In the genomic region with DNA sequence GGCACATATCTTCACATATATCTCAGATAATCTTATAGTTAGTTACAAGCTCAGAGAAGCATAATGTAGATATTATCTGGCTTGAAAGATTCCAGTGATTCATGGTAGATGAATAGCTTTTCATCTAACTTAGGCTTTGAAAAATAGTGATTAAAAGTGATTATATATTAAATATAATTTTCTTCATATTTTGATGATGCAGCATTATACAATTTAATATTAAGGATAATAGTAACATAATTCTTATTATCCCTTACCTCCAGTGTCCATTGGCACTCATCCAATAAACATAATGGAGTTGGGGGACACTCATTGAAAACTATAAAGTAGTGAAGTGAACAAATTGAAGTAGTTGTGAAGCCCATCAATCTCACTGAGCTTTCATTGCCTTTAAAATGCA, we compare ENCODE assay signal across 31 cellular contexts. TPM values are rescaled to one million over a fixed set of nuclear protein-coding genes. Genes with fewer than 3 reads are reported as not detected.
"Had no signal": no experiment of that assay in that cellular context is flagged by ENCODE, and none has a peak within 500 bp of the region (broad histone marks: within the 10 kb centered on the region; RNA-seq: fewer than 3 reads in every experiment).

No MANE protein-coding gene starts in this region.

- H3K36me3 ChIP-seq: stomach, suprapubic skin, thoracic aorta, thyroid gland, tibial artery, tibial nerve, transverse colon, upper lobe of left lung, upper lobe of right lung, uterus, vagina had no signal

- H3K27ac ChIP-seq: stomach, suprapubic skin, testis, thoracic aorta, thyroid gland, tibial artery, tibial nerve, transverse colon, upper lobe of left lung, upper lobe of right lung, uterus, vagina had no signal

- DNase-seq: stimulated activated CD4-positive, alpha-beta T cell treated with anti-CD3 and anti-CD28 coated beads, Interleukin-2, amount 100 ng/mL, for 48 hours; stimulated activated CD4-positive, alpha-beta T cell treated with anti-CD3 and anti-CD28 coated beads, Interleukin-4, amount 100 ng/mL, for 1 hour; stimulated activated CD4-positive, alpha-beta T cell treated with anti-CD3 and anti-CD28 coated beads, Interleukin-4, amount 100 ng/mL, for 24 hours; stimulated activated CD4-positive, alpha-beta T cell treated with anti-CD3 and anti-CD28 coated beads, Interleukin-4, amount 100 ng/mL, for 4 hours; stimulated activated CD8-positive, alpha-beta memory T cell treated with anti-CD3 and anti-CD28 coated beads, Interleukin-4, amount 100 ng/mL, for 48 hours; stimulated activated naive B cell treated with anti-CD40 and anti-IgM and Interleukin-4, amounts not matched to agents 10 μg/mL and 1 μg/mL and 100 μg/mL, for 72 hours; stimulated activated naive CD4-positive, alpha-beta T cell; stimulated activated naive CD4-positive, alpha-beta T cell treated with Interleukin-2 at 50 U/mL for 16 hours; stimulated activated naive CD8-positive, alpha-beta T cell treated with anti-CD3 and anti-CD28 coated beads, Interleukin-15, amount 100 ng/mL, for 72 hours; stimulated activated naive CD8-positive, alpha-beta T cell treated with anti-CD3 and anti-CD28 coated beads, Interleukin-15, Interleukin-2, amounts not matched to agents 100 U/mL and 50 U/mL, for 24 hours; stomach; substantia nigra; testis; thyroid gland; tibial artery; transverse colon; trophoblast cell; upper lobe of left lung; upper lobe of right lung; uterus had no signal

- H3K4me1 ChIP-seq: stomach, suprapubic skin, testis, thyroid gland, tibial artery, tibial nerve, transverse colon, upper lobe of left lung, upper lobe of right lung, uterus, vagina had no signal

- H3K9me3 ChIP-seq: stomach, suprapubic skin, testis, thoracic aorta, thyroid gland, tibial artery, tibial nerve, transverse colon, upper lobe of left lung, upper lobe of right lung, uterus, vagina had no signal

- H3K4me3 ChIP-seq: stomach, suprapubic skin, testis, thoracic aorta, thyroid gland, tibial artery, tibial nerve, transverse colon, upper lobe of left lung, upper lobe of right lung, uterus, vagina had no signal

- FAIRE-seq: urothelium cell line had no signal

- ATAC-seq: stimulated activated effector memory CD8-positive, alpha-beta T cell treated with anti-CD3 and anti-CD28 coated beads, Interleukin-12 subunit alpha, Interleukin-12 subunit beta, amount 100 ng/mL, for 72 hours; stimulated activated memory B cell treated with anti-CD40 and anti-IgM and Interleukin-4, amounts not matched to agents 10 μg/mL and 1 μg/mL and 100 μg/mL, for 72 hours; stimulated activated naive B cell treated with anti-CD40 and anti-IgM and Interleukin-4, amounts not matched to agents 10 μg/mL and 1 μg/mL and 100 μg/mL, for 72 hours; stimulated activated naive CD8-positive, alpha-beta T cell treated with anti-CD3 and anti-CD28 coated beads, Interleukin-15, amount 100 ng/mL, for 72 hours; stimulated activated naive CD8-positive, alpha-beta T cell treated with anti-CD3 and anti-CD28 coated beads, Interleukin-15, Interleukin-2, amounts not matched to agents 100 U/mL and 50 U/mL, for 24 hours; upper lobe of right lung had no signal

- H3K27me3 ChIP-seq: stomach, suprapubic skin, testis, thyroid gland, tibial artery, tibial nerve, transverse colon, upper lobe of left lung, upper lobe of right lung, uterus, vagina had no signal

RNA-seq across cellular contexts. Expression of a gene that starts 35.8 kb away (rescaled TPM):
- total RNA-seq: subcutaneous adipose tissue, suprapubic skin, temporal lobe, thoracic aorta, tibial nerve, transverse colon, ureter, urinary bladder, uterus, vagina had no signal
- polyA plus RNA-seq: stomach, urinary bladder had no signal
